1 cellular context compared by ENCODE assay signal in genomic region chr9:85741112-85741874, GRCh38.
TF ChIP-seq lines count a peak whose summit lies in the region.

No MANE protein-coding gene starts in this region.

TF ChIP-seq in HepG2, 621 proteins besides CTCF, POLR2A, EP300 and RAD21 (continued from another document and continues in another):
- TF ChIP-seq, protein P1, sequence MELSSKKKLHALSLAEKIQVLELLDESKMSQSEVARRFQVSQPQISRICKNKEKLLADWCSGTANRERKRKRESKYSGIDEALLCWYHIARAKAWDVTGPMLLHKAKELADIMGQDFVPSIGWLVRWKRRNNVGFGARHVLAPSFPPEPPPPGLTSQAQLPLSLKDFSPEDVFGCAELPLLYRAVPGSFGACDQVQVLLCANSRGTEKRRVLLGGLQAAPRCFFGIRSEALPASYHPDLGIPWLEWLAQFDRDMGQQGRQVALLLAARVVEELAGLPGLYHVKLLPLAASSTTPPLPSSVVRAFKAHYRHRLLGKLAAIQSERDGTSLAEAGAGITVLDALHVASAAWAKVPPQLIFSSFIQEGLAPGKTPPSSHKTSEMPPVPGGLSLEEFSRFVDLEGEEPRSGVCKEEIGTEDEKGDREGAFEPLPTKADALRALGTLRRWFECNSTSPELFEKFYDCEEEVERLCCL (CRISPR knock-in tag; IDR thresholded peaks at IDR 0.05; ENCODE audit: borderline replicate concordance), result no peak
- TF ChIP-seq FUBP1 (CRISPR knock-in tag; IDR thresholded peaks at IDR 0.05; ENCODE audit: borderline replicate concordance) (no peak), CHCHD3 (CRISPR knock-in tag; IDR thresholded peaks at IDR 0.05) (no peak), PRDM10 (CRISPR knock-in tag; IDR thresholded peaks at IDR 0.05; ENCODE audit: low read depth) (no peak), SRY (CRISPR knock-in tag; IDR thresholded peaks at IDR 0.05) (0 out of 2 replicates have a peak, but pooled peaks have one; percentile 44), NKX3-1 (CRISPR knock-in tag; IDR thresholded peaks at IDR 0.05) (no peak), ZNF441 (CRISPR knock-in tag; IDR thresholded peaks at IDR 0.05; ENCODE audit: borderline replicate concordance) (no peak), HCFC1 (IDR thresholded peaks at IDR 0.05; ENCODE audit: low read depth, low read length) (no peak), PTBP1 (IDR thresholded peaks at IDR 0.05; ENCODE audit: low read depth, low read length, poor library complexity, severe bottlenecking) (no peak), ZC3H13 (CRISPR knock-in tag; IDR thresholded peaks at IDR 0.05) (no peak; the same call in 1 of the 2 replicates), HOXD1 (CRISPR knock-in tag; IDR thresholded peaks at IDR 0.05) (no peak), ZFP82 (CRISPR knock-in tag; IDR thresholded peaks at IDR 0.05; ENCODE audit: borderline replicate concordance) (no peak), ZNF101 (CRISPR knock-in tag; IDR thresholded peaks at IDR 0.05; ENCODE audit: borderline replicate concordance, low read depth) (no peak), ZNF326 (CRISPR knock-in tag; IDR thresholded peaks at IDR 0.05; ENCODE audit: borderline replicate concordance) (no peak), KDM3A (CRISPR knock-in tag; IDR thresholded peaks at IDR 0.05; ENCODE audit: low read depth) (no peak), NCOA5 (CRISPR knock-in tag; IDR thresholded peaks at IDR 0.05) (no peak), ZNF543 (CRISPR knock-in tag; IDR thresholded peaks at IDR 0.05) (peak; percentile 58; the same call in 1 of the 2 replicates), SMC3 (IDR thresholded peaks at IDR 0.05; ENCODE audit: low read length) (no peak), ZXDC (CRISPR knock-in tag; IDR thresholded peaks at IDR 0.05) (peak; percentile 33; the same call in 1 of the 2 replicates), NFKB2 (CRISPR knock-in tag; IDR thresholded peaks at IDR 0.05; ENCODE audit: borderline replicate concordance) (no peak), ZNF607 (CRISPR knock-in tag; IDR thresholded peaks at IDR 0.05; ENCODE audit: borderline replicate concordance) (peak; percentile 61; the same call in 1 of the 2 replicates), HNRNPUL1 (IDR thresholded peaks at IDR 0.05; ENCODE audit: low read depth, low read length) (no peak), ZMAT3 (CRISPR knock-in tag; conservative IDR thresholded peaks at IDR 0.05) (no peak), MAZ (IDR thresholded peaks at IDR 0.05; ENCODE audit: borderline replicate concordance, low read depth, low read length) (no peak), MAZ (CRISPR knock-in tag; IDR thresholded peaks at IDR 0.05; ENCODE audit: low read depth) (no peak), ZNF30 (CRISPR knock-in tag; IDR thresholded peaks at IDR 0.05) (no peak)
- TF ChIP-seq, protein P2, sequence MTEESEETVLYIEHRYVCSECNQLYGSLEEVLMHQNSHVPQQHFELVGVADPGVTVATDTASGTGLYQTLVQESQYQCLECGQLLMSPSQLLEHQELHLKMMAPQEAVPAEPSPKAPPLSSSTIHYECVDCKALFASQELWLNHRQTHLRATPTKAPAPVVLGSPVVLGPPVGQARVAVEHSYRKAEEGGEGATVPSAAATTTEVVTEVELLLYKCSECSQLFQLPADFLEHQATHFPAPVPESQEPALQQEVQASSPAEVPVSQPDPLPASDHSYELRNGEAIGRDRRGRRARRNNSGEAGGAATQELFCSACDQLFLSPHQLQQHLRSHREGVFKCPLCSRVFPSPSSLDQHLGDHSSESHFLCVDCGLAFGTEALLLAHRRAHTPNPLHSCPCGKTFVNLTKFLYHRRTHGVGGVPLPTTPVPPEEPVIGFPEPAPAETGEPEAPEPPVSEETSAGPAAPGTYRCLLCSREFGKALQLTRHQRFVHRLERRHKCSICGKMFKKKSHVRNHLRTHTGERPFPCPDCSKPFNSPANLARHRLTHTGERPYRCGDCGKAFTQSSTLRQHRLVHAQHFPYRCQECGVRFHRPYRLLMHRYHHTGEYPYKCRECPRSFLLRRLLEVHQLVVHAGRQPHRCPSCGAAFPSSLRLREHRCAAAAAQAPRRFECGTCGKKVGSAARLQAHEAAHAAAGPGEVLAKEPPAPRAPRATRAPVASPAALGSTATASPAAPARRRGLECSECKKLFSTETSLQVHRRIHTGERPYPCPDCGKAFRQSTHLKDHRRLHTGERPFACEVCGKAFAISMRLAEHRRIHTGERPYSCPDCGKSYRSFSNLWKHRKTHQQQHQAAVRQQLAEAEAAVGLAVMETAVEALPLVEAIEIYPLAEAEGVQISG (CRISPR knock-in tag; IDR thresholded peaks at IDR 0.05), result 0 out of 2 replicates have a peak, but pooled peaks have one; percentile 5
- TF ChIP-seq, protein P3, sequence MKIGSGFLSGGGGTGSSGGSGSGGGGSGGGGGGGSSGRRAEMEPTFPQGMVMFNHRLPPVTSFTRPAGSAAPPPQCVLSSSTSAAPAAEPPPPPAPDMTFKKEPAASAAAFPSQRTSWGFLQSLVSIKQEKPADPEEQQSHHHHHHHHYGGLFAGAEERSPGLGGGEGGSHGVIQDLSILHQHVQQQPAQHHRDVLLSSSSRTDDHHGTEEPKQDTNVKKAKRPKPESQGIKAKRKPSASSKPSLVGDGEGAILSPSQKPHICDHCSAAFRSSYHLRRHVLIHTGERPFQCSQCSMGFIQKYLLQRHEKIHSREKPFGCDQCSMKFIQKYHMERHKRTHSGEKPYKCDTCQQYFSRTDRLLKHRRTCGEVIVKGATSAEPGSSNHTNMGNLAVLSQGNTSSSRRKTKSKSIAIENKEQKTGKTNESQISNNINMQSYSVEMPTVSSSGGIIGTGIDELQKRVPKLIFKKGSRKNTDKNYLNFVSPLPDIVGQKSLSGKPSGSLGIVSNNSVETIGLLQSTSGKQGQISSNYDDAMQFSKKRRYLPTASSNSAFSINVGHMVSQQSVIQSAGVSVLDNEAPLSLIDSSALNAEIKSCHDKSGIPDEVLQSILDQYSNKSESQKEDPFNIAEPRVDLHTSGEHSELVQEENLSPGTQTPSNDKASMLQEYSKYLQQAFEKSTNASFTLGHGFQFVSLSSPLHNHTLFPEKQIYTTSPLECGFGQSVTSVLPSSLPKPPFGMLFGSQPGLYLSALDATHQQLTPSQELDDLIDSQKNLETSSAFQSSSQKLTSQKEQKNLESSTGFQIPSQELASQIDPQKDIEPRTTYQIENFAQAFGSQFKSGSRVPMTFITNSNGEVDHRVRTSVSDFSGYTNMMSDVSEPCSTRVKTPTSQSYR (CRISPR knock-in tag; IDR thresholded peaks at IDR 0.05; ENCODE audit: borderline replicate concordance), result no peak
- TF ChIP-seq, protein P4, sequence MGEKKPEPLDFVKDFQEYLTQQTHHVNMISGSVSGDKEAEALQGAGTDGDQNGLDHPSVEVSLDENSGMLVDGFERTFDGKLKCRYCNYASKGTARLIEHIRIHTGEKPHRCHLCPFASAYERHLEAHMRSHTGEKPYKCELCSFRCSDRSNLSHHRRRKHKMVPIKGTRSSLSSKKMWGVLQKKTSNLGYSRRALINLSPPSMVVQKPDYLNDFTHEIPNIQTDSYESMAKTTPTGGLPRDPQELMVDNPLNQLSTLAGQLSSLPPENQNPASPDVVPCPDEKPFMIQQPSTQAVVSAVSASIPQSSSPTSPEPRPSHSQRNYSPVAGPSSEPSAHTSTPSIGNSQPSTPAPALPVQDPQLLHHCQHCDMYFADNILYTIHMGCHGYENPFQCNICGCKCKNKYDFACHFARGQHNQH (CRISPR knock-in tag; IDR thresholded peaks at IDR 0.05), result no peak
- TF ChIP-seq, protein P5, sequence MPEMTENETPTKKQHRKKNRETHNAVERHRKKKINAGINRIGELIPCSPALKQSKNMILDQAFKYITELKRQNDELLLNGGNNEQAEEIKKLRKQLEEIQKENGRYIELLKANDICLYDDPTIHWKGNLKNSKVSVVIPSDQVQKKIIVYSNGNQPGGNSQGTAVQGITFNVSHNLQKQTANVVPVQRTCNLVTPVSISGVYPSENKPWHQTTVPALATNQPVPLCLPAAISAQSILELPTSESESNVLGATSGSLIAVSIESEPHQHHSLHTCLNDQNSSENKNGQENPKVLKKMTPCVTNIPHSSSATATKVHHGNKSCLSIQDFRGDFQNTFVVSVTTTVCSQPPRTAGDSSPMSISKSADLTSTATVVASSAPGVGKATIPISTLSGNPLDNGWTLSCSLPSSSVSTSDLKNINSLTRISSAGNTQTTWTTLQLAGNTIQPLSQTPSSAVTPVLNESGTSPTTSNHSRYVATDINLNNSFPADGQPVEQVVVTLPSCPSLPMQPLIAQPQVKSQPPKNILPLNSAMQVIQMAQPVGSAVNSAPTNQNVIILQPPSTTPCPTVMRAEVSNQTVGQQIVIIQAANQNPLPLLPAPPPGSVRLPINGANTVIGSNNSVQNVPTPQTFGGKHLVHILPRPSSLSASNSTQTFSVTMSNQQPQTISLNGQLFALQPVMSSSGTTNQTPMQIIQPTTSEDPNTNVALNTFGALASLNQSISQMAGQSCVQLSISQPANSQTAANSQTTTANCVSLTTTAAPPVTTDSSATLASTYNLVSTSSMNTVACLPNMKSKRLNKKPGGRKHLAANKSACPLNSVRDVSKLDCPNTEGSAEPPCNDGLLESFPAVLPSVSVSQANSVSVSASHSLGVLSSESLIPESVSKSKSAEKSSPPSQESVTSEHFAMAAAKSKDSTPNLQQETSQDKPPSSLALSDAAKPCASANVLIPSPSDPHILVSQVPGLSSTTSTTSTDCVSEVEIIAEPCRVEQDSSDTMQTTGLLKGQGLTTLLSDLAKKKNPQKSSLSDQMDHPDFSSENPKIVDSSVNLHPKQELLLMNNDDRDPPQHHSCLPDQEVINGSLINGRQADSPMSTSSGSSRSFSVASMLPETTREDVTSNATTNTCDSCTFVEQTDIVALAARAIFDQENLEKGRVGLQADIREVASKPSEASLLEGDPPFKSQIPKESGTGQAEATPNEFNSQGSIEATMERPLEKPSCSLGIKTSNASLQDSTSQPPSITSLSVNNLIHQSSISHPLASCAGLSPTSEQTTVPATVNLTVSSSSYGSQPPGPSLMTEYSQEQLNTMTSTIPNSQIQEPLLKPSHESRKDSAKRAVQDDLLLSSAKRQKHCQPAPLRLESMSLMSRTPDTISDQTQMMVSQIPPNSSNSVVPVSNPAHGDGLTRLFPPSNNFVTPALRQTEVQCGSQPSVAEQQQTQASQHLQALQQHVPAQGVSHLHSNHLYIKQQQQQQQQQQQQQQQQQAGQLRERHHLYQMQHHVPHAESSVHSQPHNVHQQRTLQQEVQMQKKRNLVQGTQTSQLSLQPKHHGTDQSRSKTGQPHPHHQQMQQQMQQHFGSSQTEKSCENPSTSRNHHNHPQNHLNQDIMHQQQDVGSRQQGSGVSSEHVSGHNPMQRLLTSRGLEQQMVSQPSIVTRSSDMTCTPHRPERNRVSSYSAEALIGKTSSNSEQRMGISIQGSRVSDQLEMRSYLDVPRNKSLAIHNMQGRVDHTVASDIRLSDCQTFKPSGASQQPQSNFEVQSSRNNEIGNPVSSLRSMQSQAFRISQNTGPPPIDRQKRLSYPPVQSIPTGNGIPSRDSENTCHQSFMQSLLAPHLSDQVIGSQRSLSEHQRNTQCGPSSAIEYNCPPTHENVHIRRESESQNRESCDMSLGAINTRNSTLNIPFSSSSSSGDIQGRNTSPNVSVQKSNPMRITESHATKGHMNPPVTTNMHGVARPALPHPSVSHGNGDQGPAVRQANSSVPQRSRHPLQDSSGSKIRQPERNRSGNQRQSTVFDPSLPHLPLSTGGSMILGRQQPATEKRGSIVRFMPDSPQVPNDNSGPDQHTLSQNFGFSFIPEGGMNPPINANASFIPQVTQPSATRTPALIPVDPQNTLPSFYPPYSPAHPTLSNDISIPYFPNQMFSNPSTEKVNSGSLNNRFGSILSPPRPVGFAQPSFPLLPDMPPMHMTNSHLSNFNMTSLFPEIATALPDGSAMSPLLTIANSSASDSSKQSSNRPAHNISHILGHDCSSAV (CRISPR knock-in tag; IDR thresholded peaks at IDR 0.05; ENCODE audit: borderline replicate concordance), result no peak
